In the genomic region with DNA sequence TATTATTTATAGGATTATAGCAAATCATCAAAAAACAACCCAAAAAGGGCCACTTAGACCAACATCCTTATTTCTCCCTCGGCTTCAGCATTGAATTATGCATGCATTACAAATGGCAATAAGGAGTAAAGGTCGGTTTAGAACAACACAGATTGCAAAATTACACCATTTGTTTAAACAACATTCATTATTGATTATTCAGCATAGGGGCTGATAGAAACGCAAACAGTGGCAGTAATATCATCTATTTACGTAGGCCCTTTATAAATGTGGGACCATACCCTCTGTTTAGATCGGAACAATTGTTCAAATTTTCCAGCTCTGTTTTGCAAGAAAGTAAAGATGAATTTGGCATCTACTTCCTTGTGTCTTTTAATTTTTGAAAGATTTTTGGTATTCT, we compare ENCODE assay signal across 1 cellular context.
TF ChIP-seq lines count a peak whose summit lies in the region.

No MANE protein-coding gene starts in this region.

TF ChIP-seq in HepG2, 621 proteins besides CTCF, POLR2A, EP300 and RAD21 (continued from another document and continues in another):
- TF ChIP-seq, protein P1, sequence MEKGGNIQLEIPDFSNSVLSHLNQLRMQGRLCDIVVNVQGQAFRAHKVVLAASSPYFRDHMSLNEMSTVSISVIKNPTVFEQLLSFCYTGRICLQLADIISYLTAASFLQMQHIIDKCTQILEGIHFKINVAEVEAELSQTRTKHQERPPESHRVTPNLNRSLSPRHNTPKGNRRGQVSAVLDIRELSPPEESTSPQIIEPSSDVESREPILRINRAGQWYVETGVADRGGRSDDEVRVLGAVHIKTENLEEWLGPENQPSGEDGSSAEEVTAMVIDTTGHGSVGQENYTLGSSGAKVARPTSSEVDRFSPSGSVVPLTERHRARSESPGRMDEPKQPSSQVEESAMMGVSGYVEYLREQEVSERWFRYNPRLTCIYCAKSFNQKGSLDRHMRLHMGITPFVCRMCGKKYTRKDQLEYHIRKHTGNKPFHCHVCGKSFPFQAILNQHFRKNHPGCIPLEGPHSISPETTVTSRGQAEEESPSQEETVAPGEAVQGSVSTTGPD (CRISPR knock-in tag; IDR thresholded peaks at IDR 0.05) = no peak
- TF ChIP-seq, protein P2, sequence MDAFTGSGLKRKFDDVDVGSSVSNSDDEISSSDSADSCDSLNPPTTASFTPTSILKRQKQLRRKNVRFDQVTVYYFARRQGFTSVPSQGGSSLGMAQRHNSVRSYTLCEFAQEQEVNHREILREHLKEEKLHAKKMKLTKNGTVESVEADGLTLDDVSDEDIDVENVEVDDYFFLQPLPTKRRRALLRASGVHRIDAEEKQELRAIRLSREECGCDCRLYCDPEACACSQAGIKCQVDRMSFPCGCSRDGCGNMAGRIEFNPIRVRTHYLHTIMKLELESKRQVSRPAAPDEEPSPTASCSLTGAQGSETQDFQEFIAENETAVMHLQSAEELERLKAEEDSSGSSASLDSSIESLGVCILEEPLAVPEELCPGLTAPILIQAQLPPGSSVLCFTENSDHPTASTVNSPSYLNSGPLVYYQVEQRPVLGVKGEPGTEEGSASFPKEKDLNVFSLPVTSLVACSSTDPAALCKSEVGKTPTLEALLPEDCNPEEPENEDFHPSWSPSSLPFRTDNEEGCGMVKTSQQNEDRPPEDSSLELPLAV (CRISPR knock-in tag; conservative IDR thresholded peaks at IDR 0.05; ENCODE audit: low read depth) = no peak
- TF ChIP-seq TEAD3 (CRISPR knock-in tag; optimal IDR thresholded peaks at IDR 0.05; ENCODE audit: borderline replicate concordance) (peak; percentile 35), RARA (CRISPR knock-in tag; IDR thresholded peaks at IDR 0.05) (peak; percentile 85), ZNF850 (CRISPR knock-in tag; conservative IDR thresholded peaks at IDR 0.05) (peak; percentile 93; the same call in 1 of the 2 replicates), ZSCAN20 (CRISPR knock-in tag; IDR thresholded peaks at IDR 0.05; ENCODE audit: borderline replicate concordance) (no peak), SP2 (CRISPR knock-in tag; IDR thresholded peaks at IDR 0.05) (no peak), NR2F6 (IDR thresholded peaks at IDR 0.05) (peak; percentile 76), NR2F6 (CRISPR knock-in tag; IDR thresholded peaks at IDR 0.05) (peak; percentile 66), KAT7 (CRISPR knock-in tag; IDR thresholded peaks at IDR 0.05; ENCODE audit: borderline replicate concordance) (no peak), MYC (CRISPR knock-in tag; IDR thresholded peaks at IDR 0.05; ENCODE audit: borderline replicate concordance) (no peak), ZNF383 (CRISPR knock-in tag; IDR thresholded peaks at IDR 0.05; ENCODE audit: borderline replicate concordance) (no peak), PHB2 (IDR thresholded peaks at IDR 0.05; ENCODE audit: partially characterized antibody) (no peak), ZNF260 (CRISPR knock-in tag; IDR thresholded peaks at IDR 0.05; ENCODE audit: borderline replicate concordance, low read depth) (no peak), KAT2B (IDR thresholded peaks at IDR 0.05; ENCODE audit: borderline replicate concordance, low read depth, low read length) (peak; percentile 58; the same call in 1 of the 2 replicates), ZNF34 (CRISPR knock-in tag; IDR thresholded peaks at IDR 0.05; ENCODE audit: borderline replicate concordance) (no peak), ZNF713 (CRISPR knock-in tag; IDR thresholded peaks at IDR 0.05) (no peak), ZNF224 (CRISPR knock-in tag; IDR thresholded peaks at IDR 0.05) (no peak), ZNF562 (CRISPR knock-in tag; IDR thresholded peaks at IDR 0.05; ENCODE audit: borderline replicate concordance) (no peak), NFE2L1 (CRISPR knock-in tag; IDR thresholded peaks at IDR 0.05; ENCODE audit: borderline replicate concordance) (no peak), HDAC2 (CRISPR knock-in tag; IDR thresholded peaks at IDR 0.05) (peak; percentile 94), ZSCAN22 (CRISPR knock-in tag; IDR thresholded peaks at IDR 0.05) (no peak), MEF2D (CRISPR knock-in tag; IDR thresholded peaks at IDR 0.05) (0 out of 2 replicates have a peak, but pooled peaks have one; percentile 54), CAMTA2 (CRISPR knock-in tag; IDR thresholded peaks at IDR 0.05; ENCODE audit: borderline replicate concordance) (no peak), FOSL1 (CRISPR knock-in tag; IDR thresholded peaks at IDR 0.05; ENCODE audit: borderline replicate concordance) (no peak), ARID2 (CRISPR knock-in tag; IDR thresholded peaks at IDR 0.05; ENCODE audit: borderline replicate concordance) (no peak), RFX1 (IDR thresholded peaks at IDR 0.05) (no peak), ZFX (CRISPR knock-in tag; IDR thresholded peaks at IDR 0.05; ENCODE audit: low read depth) (peak; percentile 15; the same call in 1 of the 2 replicates), NFKBIZ (CRISPR knock-in tag; IDR thresholded peaks at IDR 0.05) (peak; percentile 87), SRY (CRISPR knock-in tag; IDR thresholded peaks at IDR 0.05) (no peak), MTF1 (CRISPR knock-in tag; IDR thresholded peaks at IDR 0.05) (no peak), ARNT (IDR thresholded peaks at IDR 0.05) (no peak), RFXANK (CRISPR knock-in tag; IDR thresholded peaks at IDR 0.05) (no peak), ZNF552 (CRISPR knock-in tag; IDR thresholded peaks at IDR 0.05; ENCODE audit: borderline replicate concordance) (no peak), RNF2 (conservative IDR thresholded peaks at IDR 0.05; ENCODE audit: low read depth) (no peak), FOXK2 (IDR thresholded peaks at IDR 0.05) (peak; percentile 83), ZFP36L1 (CRISPR knock-in tag; IDR thresholded peaks at IDR 0.05) (no peak; the same call in 1 of the 2 replicates), ISX (CRISPR knock-in tag; conservative IDR thresholded peaks at IDR 0.05) (no peak), JUNB (CRISPR knock-in tag; IDR thresholded peaks at IDR 0.05; ENCODE audit: borderline replicate concordance) (no peak; the same call in 1 of the 2 replicates), FOXJ3 (CRISPR knock-in tag; IDR thresholded peaks at IDR 0.05; ENCODE audit: borderline replicate concordance) (peak; percentile 97)
- TF ChIP-seq, protein P3, sequence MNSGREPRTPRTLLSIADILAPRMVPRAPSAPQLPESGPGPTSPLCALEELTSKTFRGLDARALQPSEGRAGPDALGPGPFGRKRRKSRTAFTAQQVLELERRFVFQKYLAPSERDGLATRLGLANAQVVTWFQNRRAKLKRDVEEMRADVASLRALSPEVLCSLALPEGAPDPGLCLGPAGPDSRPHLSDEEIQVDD (CRISPR knock-in tag; IDR thresholded peaks at IDR 0.05; ENCODE audit: borderline replicate concordance) = no peak
- TF ChIP-seq, protein P4, sequence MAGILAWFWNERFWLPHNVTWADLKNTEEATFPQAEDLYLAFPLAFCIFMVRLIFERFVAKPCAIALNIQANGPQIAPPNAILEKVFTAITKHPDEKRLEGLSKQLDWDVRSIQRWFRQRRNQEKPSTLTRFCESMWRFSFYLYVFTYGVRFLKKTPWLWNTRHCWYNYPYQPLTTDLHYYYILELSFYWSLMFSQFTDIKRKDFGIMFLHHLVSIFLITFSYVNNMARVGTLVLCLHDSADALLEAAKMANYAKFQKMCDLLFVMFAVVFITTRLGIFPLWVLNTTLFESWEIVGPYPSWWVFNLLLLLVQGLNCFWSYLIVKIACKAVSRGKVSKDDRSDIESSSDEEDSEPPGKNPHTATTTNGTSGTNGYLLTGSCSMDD (CRISPR knock-in tag; IDR thresholded peaks at IDR 0.05) = no peak
- TF ChIP-seq, protein P5, sequence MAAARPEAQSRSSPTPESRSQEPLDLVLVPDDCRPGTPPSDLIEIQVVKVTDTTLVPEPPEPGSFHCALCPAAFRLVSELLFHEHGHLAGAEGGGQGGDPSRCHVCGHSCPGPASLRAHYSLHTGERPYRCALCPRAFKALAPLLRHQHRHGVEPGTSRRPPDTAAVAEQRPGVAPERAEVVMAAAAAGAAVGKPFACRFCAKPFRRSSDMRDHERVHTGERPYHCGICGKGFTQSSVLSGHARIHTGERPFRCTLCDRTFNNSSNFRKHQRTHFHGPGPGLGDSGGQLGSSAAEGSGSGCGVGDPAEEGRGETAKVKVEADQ (CRISPR knock-in tag; IDR thresholded peaks at IDR 0.05; ENCODE audit: borderline replicate concordance) = 0 out of 2 replicates have a peak, but pooled peaks have one; percentile 58
- TF ChIP-seq, protein P6, sequence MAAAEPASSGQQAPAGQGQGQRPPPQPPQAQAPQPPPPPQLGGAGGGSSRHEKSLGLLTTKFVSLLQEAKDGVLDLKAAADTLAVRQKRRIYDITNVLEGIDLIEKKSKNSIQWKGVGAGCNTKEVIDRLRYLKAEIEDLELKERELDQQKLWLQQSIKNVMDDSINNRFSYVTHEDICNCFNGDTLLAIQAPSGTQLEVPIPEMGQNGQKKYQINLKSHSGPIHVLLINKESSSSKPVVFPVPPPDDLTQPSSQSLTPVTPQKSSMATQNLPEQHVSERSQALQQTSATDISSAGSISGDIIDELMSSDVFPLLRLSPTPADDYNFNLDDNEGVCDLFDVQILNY (CRISPR knock-in tag; conservative IDR thresholded peaks at IDR 0.05) = no peak
- TF ChIP-seq, protein P7, sequence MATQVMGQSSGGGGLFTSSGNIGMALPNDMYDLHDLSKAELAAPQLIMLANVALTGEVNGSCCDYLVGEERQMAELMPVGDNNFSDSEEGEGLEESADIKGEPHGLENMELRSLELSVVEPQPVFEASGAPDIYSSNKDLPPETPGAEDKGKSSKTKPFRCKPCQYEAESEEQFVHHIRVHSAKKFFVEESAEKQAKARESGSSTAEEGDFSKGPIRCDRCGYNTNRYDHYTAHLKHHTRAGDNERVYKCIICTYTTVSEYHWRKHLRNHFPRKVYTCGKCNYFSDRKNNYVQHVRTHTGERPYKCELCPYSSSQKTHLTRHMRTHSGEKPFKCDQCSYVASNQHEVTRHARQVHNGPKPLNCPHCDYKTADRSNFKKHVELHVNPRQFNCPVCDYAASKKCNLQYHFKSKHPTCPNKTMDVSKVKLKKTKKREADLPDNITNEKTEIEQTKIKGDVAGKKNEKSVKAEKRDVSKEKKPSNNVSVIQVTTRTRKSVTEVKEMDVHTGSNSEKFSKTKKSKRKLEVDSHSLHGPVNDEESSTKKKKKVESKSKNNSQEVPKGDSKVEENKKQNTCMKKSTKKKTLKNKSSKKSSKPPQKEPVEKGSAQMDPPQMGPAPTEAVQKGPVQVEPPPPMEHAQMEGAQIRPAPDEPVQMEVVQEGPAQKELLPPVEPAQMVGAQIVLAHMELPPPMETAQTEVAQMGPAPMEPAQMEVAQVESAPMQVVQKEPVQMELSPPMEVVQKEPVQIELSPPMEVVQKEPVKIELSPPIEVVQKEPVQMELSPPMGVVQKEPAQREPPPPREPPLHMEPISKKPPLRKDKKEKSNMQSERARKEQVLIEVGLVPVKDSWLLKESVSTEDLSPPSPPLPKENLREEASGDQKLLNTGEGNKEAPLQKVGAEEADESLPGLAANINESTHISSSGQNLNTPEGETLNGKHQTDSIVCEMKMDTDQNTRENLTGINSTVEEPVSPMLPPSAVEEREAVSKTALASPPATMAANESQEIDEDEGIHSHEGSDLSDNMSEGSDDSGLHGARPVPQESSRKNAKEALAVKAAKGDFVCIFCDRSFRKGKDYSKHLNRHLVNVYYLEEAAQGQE (IDR thresholded peaks at IDR 0.05; ENCODE audit: borderline replicate concordance in 1 of 2, low read depth in 1 of 2, low read length in 2 of 2) = no peak
- TF ChIP-seq, protein P8, sequence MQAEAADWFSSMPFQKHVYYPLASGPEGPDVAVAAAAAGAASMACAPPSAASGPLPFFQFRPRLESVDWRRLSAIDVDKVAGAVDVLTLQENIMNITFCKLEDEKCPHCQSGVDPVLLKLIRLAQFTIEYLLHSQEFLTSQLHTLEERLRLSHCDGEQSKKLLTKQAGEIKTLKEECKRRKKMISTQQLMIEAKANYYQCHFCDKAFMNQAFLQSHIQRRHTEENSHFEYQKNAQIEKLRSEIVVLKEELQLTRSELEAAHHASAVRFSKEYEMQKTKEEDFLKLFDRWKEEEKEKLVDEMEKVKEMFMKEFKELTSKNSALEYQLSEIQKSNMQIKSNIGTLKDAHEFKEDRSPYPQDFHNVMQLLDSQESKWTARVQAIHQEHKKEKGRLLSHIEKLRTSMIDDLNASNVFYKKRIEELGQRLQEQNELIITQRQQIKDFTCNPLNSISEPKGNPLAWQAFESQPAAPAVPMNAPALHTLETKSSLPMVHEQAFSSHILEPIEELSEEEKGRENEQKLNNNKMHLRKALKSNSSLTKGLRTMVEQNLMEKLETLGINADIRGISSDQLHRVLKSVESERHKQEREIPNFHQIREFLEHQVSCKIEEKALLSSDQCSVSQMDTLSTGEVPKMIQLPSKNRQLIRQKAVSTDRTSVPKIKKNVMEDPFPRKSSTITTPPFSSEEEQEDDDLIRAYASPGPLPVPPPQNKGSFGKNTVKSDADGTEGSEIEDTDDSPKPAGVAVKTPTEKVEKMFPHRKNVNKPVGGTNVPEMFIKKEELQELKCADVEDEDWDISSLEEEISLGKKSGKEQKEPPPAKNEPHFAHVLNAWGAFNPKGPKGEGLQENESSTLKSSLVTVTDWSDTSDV (CRISPR knock-in tag; IDR thresholded peaks at IDR 0.05) = no peak
- TF ChIP-seq, protein P9, sequence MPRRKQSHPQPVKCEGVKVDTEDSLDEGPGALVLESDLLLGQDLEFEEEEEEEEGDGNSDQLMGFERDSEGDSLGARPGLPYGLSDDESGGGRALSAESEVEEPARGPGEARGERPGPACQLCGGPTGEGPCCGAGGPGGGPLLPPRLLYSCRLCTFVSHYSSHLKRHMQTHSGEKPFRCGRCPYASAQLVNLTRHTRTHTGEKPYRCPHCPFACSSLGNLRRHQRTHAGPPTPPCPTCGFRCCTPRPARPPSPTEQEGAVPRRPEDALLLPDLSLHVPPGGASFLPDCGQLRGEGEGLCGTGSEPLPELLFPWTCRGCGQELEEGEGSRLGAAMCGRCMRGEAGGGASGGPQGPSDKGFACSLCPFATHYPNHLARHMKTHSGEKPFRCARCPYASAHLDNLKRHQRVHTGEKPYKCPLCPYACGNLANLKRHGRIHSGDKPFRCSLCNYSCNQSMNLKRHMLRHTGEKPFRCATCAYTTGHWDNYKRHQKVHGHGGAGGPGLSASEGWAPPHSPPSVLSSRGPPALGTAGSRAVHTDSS (CRISPR knock-in tag; conservative IDR thresholded peaks at IDR 0.05) = no peak
- TF ChIP-seq, protein P10, sequence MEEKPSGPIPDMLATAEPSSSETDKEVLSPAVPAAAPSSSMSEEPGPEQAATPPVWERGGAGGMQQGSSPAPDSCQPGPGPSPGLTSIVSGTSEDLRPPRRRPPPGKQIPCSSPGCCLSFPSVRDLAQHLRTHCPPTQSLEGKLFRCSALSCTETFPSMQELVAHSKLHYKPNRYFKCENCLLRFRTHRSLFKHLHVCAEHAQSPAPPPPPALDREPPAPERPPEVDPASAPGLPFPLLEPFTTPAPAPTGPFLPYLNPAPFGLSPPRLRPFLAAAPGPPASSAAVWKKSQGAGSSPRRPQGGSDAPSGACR (CRISPR knock-in tag; IDR thresholded peaks at IDR 0.05) = peak; percentile 25; the same call in 1 of the 2 replicates
- TF ChIP-seq, protein P11, sequence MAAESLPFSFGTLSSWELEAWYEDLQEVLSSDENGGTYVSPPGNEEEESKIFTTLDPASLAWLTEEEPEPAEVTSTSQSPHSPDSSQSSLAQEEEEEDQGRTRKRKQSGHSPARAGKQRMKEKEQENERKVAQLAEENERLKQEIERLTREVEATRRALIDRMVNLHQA (CRISPR knock-in tag; IDR thresholded peaks at IDR 0.05) = no peak
- TF ChIP-seq, protein P12, sequence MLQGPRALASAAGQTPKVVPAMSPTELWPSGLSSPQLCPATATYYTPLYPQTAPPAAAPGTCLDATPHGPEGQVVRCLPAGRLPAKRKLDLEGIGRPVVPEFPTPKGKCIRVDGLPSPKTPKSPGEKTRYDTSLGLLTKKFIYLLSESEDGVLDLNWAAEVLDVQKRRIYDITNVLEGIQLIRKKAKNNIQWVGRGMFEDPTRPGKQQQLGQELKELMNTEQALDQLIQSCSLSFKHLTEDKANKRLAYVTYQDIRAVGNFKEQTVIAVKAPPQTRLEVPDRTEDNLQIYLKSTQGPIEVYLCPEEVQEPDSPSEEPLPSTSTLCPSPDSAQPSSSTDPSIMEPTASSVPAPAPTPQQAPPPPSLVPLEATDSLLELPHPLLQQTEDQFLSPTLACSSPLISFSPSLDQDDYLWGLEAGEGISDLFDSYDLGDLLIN (CRISPR knock-in tag; IDR thresholded peaks at IDR 0.05; ENCODE audit: borderline replicate concordance) = no peak
